ENCODE assay signal across 26 cellular contexts in the genomic region with DNA sequence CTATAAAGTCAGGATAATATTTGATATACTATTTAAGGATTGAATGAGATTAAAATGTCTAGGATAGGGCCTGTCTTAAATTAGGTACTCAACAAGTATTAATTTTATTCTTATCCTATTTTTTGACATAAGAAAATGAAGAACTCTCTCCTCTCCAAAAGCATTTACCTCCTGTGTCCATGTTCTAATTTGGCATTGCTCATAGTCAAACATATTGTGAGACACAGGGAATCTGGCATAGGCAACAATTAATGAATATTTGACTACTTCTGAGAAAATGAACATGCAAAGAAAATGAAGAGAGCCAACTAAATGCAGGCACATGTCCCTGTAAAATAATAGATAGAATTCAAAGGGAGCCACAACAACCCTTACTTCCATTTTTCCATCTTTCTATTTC.
"Had no signal": no experiment of that assay in that cellular context is flagged by ENCODE, and none has a peak within 500 bp of the region (broad histone marks: within the 10 kb centered on the region; RNA-seq: fewer than 3 reads in every experiment).

No MANE protein-coding gene starts in this region.

- H3K27me3 ChIP-seq: left lung, right atrium auricular region, right lobe of liver, tibial nerve, uterus had no signal

- H3K27me3 Mint-ChIP-seq: progenitor cell of endocrine pancreas; stimulated activated naive CD8-positive, alpha-beta T cell treated with anti-CD3 and anti-CD28 coated beads, Interleukin-15, amount 100 ng/mL, for 72 hours had no signal

- H3K36me3 Mint-ChIP-seq: immature natural killer cell; stimulated activated memory B cell treated with anti-CD40 and anti-IgM and Interleukin-4, amounts not matched to agents 10 μg/mL and 1 μg/mL and 100 μg/mL, for 72 hours; type B pancreatic cell had no signal

- H3K27ac Mint-ChIP-seq: immature natural killer cell; naive thymus-derived CD8-positive, alpha-beta T cell; nephron; progenitor cell of endocrine pancreas; stimulated activated memory B cell treated with anti-CD40 and anti-IgM and Interleukin-4, amounts not matched to agents 10 μg/mL and 1 μg/mL and 100 μg/mL, for 72 hours; stimulated activated naive CD8-positive, alpha-beta T cell treated with anti-CD3 and anti-CD28 coated beads, Interleukin-15, amount 100 ng/mL, for 72 hours; type B pancreatic cell had no signal

- H3K9me3 ChIP-seq: lower lobe of right lung, right lobe of liver, uterus had no signal

- H3K9ac ChIP-seq: parathyroid adenoma had no signal

- H3K4me1 Mint-ChIP-seq: immature natural killer cell; naive thymus-derived CD8-positive, alpha-beta T cell; nephron; neural crest cell; stimulated activated memory B cell treated with anti-CD40 and anti-IgM and Interleukin-4, amounts not matched to agents 10 μg/mL and 1 μg/mL and 100 μg/mL, for 72 hours; stimulated activated naive CD8-positive, alpha-beta T cell treated with anti-CD3 and anti-CD28 coated beads, Interleukin-15, amount 100 ng/mL, for 72 hours had no signal

- H3K27ac ChIP-seq: left lung, lower lobe of right lung, parathyroid adenoma, right atrium auricular region, right lobe of liver, tibial nerve, uterus had no signal

- H3K4me3 Mint-ChIP-seq: immature natural killer cell; naive thymus-derived CD8-positive, alpha-beta T cell; nephron; neural crest cell; stimulated activated memory B cell treated with anti-CD40 and anti-IgM and Interleukin-4, amounts not matched to agents 10 μg/mL and 1 μg/mL and 100 μg/mL, for 72 hours; stimulated activated naive CD8-positive, alpha-beta T cell treated with anti-CD3 and anti-CD28 coated beads, Interleukin-15, amount 100 ng/mL, for 72 hours; type B pancreatic cell had no signal

- DNase-seq: hypothalamus; immature natural killer cell; kidney; left colon; left lung; lower lobe of right lung; mammary epithelial cell; mesenchymal stem cell; naive thymus-derived CD8-positive, alpha-beta T cell; right lobe of liver; stimulated activated CD4-positive, alpha-beta T cell treated with anti-CD3 and anti-CD28 coated beads, Interleukin-1b, Interleukin-23, amount 100 ng/mL, for 48 hours; stimulated activated CD4-positive, alpha-beta T cell treated with anti-CD3 and anti-CD28 coated beads, Interleukin-2, amount 100 ng/mL, for 48 hours; stimulated activated CD4-positive, alpha-beta T cell treated with anti-CD3 and anti-CD28 coated beads, Interleukin-4, amount 100 ng/mL, for 4 hours; stimulated activated CD8-positive, alpha-beta memory T cell treated with anti-CD3 and anti-CD28 coated beads, Interleukin-4, amount 100 ng/mL, for 48 hours; stimulated activated naive CD4-positive, alpha-beta T cell treated with Interleukin-2 at 50 U/mL for 16 hours; stimulated activated naive CD8-positive, alpha-beta T cell treated with anti-CD3 and anti-CD28 coated beads, Interleukin-15, amount 100 ng/mL, for 72 hours; uterus had no signal

- H2AFZ ChIP-seq: parathyroid adenoma had no signal

- H3K4me1 ChIP-seq: left lung, lower lobe of right lung, parathyroid adenoma, right atrium auricular region, right lobe of liver, tibial nerve, uterus had no signal

- H3K4me2 ChIP-seq: smooth muscle cell had no signal

- H3K79me2 ChIP-seq: parathyroid adenoma had no signal
